7 cellular contexts compared by ENCODE assay signal in genomic region chr2:91527491-91528031, GRCh38.
DNase-seq lines count a peak whose midpoint lies in the region; ATAC-seq, FAIRE-seq and TF ChIP-seq lines count a peak whose summit lies in the region.
"Not testable (repeated sequence)": the region's sequence is repeated elsewhere in the genome, so short reads cannot be mapped to it uniquely, and the experiment has no call there.

No MANE protein-coding gene starts in this region.

- not testable (repeated sequence) for H2BK15ac ChIP-seq in H1 (ENCODE audit: low read length)

- H3K23ac ChIP-seq in H1 (ENCODE audit: insufficient read length), result not testable (repeated sequence)

- POLR2A ChIA-PET in H1 (lab: Charles Lee; ENCODE audit: partially characterized antibody), result not testable (repeated sequence)

- not testable (repeated sequence) for H4K5ac ChIP-seq in H1 (ENCODE audit: insufficient read length, low read depth, low read length)

- H4K20me1 ChIP-seq in H1 (replicated peaks in 1 of 2; ENCODE audit: control insufficient read depth in 1 of 2, insufficient read depth in 2 of 2, low read length in 2 of 2), result not testable (repeated sequence)

- not testable (repeated sequence) for H2AFZ ChIP-seq in H1 (ENCODE audit: low read length)

- 90% methylated on average over 7 of the region's 7 CpGs; no CpG with 5 or more reads in 1 of the 2 experiments for WGBS in H1 (ENCODE audit: extremely low coverage in 1 of 2, insufficient coverage in 1 of 2, insufficient read length in 1 of 2, insufficient replicate concordance in 2 of 2, low coverage in 1 of 2, low lambda C conversion rate in 2 of 2, missing lambda C conversion rate in 1 of 2), 2 experiments

- intact Hi-C loops in cardiac septum (cut with DNase I); kidney (cut with DNase I); posterior vena cava (cut with DNase I): not testable (repeated sequence)

- DNase-seq in RWPE2 (ENCODE audit: low spot score) (peak; percentile 71), H1 (ENCODE audit: low read depth in 1 of 2, low spot score in 2 of 2) (peak in 1 of 2 experiments; percentile 45), cardiac septum (ENCODE audit: low spot score) (peak; percentile 76), kidney (peak; percentile 82), mesenteric fat pad (ENCODE audit: low spot score) (peak; percentile 91), posterior vena cava (ENCODE audit: low spot score) (peak; percentile 82), type B pancreatic cell (ENCODE audit: extremely low spot score, unreplicated experiment) (peak; percentile 71)

- CTCF ChIA-PET in H1 (lab: Charles Lee; ENCODE audit: partially characterized antibody), result not testable (repeated sequence)

- ATAC-seq in RWPE2 (ENCODE audit: low read depth), result not testable (repeated sequence)

- not testable (repeated sequence) for H2BK12ac ChIP-seq in H1 (ENCODE audit: low read depth, low read length)

- H2BK120ac ChIP-seq in H1 (replicated peaks; ENCODE audit: low read depth, low read length), result not testable (repeated sequence)

- not testable (repeated sequence) for H3K36me3 ChIP-seq in RWPE2 (ENCODE audit: low read depth); H1 (ENCODE audit: control insufficient read depth in 2 of 4, insufficient read depth in 4 of 4, low read length in 3 of 4); kidney (ENCODE audit: control insufficient read depth in 1 of 2, insufficient read depth in 2 of 2, low read length in 2 of 2)

- not testable (repeated sequence) for H3K27ac Mint-ChIP-seq in type B pancreatic cell

- not testable (repeated sequence) for H3K9ac ChIP-seq in H1 (replicated peaks in 1 of 4; ENCODE audit: extremely low read depth in 1 of 4, low read depth in 3 of 4, low read length in 3 of 4); kidney (ENCODE audit: low read length in 2 of 2)

- not testable (repeated sequence) for H3K4me1 Mint-ChIP-seq in type B pancreatic cell (ENCODE audit: unreplicated experiment)

- not testable (repeated sequence) for H3K27ac ChIP-seq in RWPE2 (ENCODE audit: poor library complexity, severe bottlenecking); H1 (ENCODE audit: low read depth, low read length); kidney (ENCODE audit: low read depth in 2 of 2, low read length in 2 of 2)

- H3K4me3 Mint-ChIP-seq in type B pancreatic cell, result not testable (repeated sequence)

- H4K91ac ChIP-seq in H1 (replicated peaks; ENCODE audit: insufficient read length, low read length), result not testable (repeated sequence)

- H3K9me3 ChIP-seq in RWPE2 (ENCODE audit: severe bottlenecking); kidney (ENCODE audit: control insufficient read depth in 1 of 2, low read length in 2 of 2): not testable (repeated sequence)
- peaks cover 0 to 14% of the 10 kb centered on the region in 2 experiments; a peak in 1 of 4 replicates for H3K9me3 ChIP-seq in H1 (ENCODE audit: insufficient read depth in 2 of 2, low read depth in 1 of 2, low read length in 1 of 2)

- H3K4me1 ChIP-seq in RWPE2 (ENCODE audit: insufficient read depth, poor library complexity, severe bottlenecking); H1 (replicated peaks in 1 of 4; ENCODE audit: control insufficient read depth in 3 of 4, insufficient read depth in 4 of 4, low read length in 3 of 4); kidney (ENCODE audit: control insufficient read depth in 1 of 2, insufficient read depth in 1 of 2, low read depth in 1 of 2, low read length in 2 of 2): not testable (repeated sequence)

- H3K79me2 ChIP-seq in H1 (ENCODE audit: control insufficient read depth in 1 of 2, insufficient read depth in 2 of 2, low read length in 2 of 2), result not testable (repeated sequence)

- H2BK5ac ChIP-seq in H1 (ENCODE audit: low read depth, low read length), result not testable (repeated sequence)

- not testable (repeated sequence) for TF ChIP-seq POLR2A in H1 (IDR thresholded peaks at IDR 0.05; ENCODE audit: control extremely low read depth in 1 of 2, low read depth in 2 of 2, low read length in 2 of 2)

- H3K9me3 Mint-ChIP-seq in type B pancreatic cell, result not testable (repeated sequence)

- not testable (repeated sequence) for FAIRE-seq in H1 (lab: Jason Lieb, UNC); kidney (lab: Jason Lieb, UNC)

- H2AK5ac ChIP-seq in H1 (ENCODE audit: low read depth, low read length), result not testable (repeated sequence)

- not testable (repeated sequence) for TF ChIP-seq CTCF in RWPE2 (IDR thresholded peaks at IDR 0.05; ENCODE audit: poor library complexity, severe bottlenecking); H1 (IDR thresholded peaks at IDR 0.05; ENCODE audit: control extremely low read depth in 1 of 3, insufficient read depth in 1 of 3, low read depth in 1 of 3, low read length in 3 of 3); kidney (IDR thresholded peaks at IDR 0.05; ENCODE audit: borderline replicate concordance, extremely low read depth, insufficient read depth); type B pancreatic cell (conservative IDR thresholded peaks at IDR 0.05)

- H3K27me3 Mint-ChIP-seq in type B pancreatic cell, result not testable (repeated sequence)

- H3K56ac ChIP-seq in H1 (replicated peaks; ENCODE audit: insufficient read length, low read depth, low read length), result not testable (repeated sequence)

- not testable (repeated sequence) for H3K4me2 ChIP-seq in H1 (ENCODE audit: insufficient read depth in 1 of 2, low read depth in 2 of 2, low read length in 2 of 2)

- not testable (repeated sequence) for H3K79me1 ChIP-seq in H1 (ENCODE audit: low read depth, low read length)

- TF ChIP-seq RAD21 in H1 (IDR thresholded peaks at IDR 0.05 in 1 of 2, conservative IDR thresholded peaks at IDR 0.05 in 1 of 2; ENCODE audit: low read depth in 2 of 2, low read length in 2 of 2), result not testable (repeated sequence)

- not testable (repeated sequence) for H3K18ac ChIP-seq in H1 (ENCODE audit: extremely low read depth, low read length)

- H3K4ac ChIP-seq in H1 (replicated peaks; ENCODE audit: insufficient read length, low read depth, low read length), result not testable (repeated sequence)

- peak overlapping the region; percentile 25; the same call in 1 of the 2 replicates for H4K8ac ChIP-seq in H1 (ENCODE audit: extremely low read depth, insufficient read depth, low read length)

- H2BK20ac ChIP-seq in H1 (ENCODE audit: low read length), result not testable (repeated sequence)

- H3K27me3 ChIP-seq in RWPE2 (ENCODE audit: insufficient read depth, poor library complexity, severe bottlenecking); H1 (replicated peaks in 1 of 4; ENCODE audit: control insufficient read depth in 3 of 4, extremely low read depth in 1 of 4, insufficient read depth in 3 of 4, low read length in 3 of 4): not testable (repeated sequence)

- H3K36me3 Mint-ChIP-seq in type B pancreatic cell, result not testable (repeated sequence)

- H3K14ac ChIP-seq in H1 (ENCODE audit: insufficient read length), result not testable (repeated sequence)

- not testable (repeated sequence) for H3K23me2 ChIP-seq in H1 (ENCODE audit: low read depth, low read length)

- H3K4me3 ChIP-seq in RWPE2 (ENCODE audit: severe bottlenecking); H1 (ENCODE audit: extremely low read depth in 1 of 4, insufficient read depth in 2 of 4, low read depth in 3 of 4, low read length in 4 of 4); kidney (ENCODE audit: low read length in 2 of 2): not testable (repeated sequence)

- not testable (repeated sequence) for TF ChIP-seq EP300 in H1 (IDR thresholded peaks at IDR 0.05; ENCODE audit: borderline replicate concordance in 1 of 2, low read depth in 2 of 2, low read length in 2 of 2)
